In genomic region chr14:52069617-52070431, GRCh38 we compare ENCODE assay signal across 8 cellular contexts. TPM values are rescaled to one million over a fixed set of nuclear protein-coding genes. Genes with fewer than 3 reads are reported as not detected.
DNase-seq lines count a peak whose midpoint lies in the region; ATAC-seq, FAIRE-seq and TF ChIP-seq lines count a peak whose summit lies in the region.

No MANE protein-coding gene starts in this region.

- no peaks in the 10 kb centered on the region for H3K36me3 Mint-ChIP-seq in activated T-cell treated with anti-CD3 and anti-CD28 coated beads, Interleukin-2, amount 50 U/mL, for 4 hours (ENCODE audit: insufficient read depth)

- peaks cover 6% of the 10 kb centered on the region for H3K9me3 Mint-ChIP-seq in activated T-cell treated with anti-CD3 and anti-CD28 coated beads, Interleukin-2, amount 50 U/mL, for 4 hours

- 4 to 6% methylated on average over 18 to 31 of the region's 32 CpGs for WGBS in tibial nerve, 2 donors

- H3K9me3 ChIP-seq in lower lobe of right lung = no peaks in the 10 kb centered on the region
- no peaks in the 10 kb centered on the region for H3K9me3 ChIP-seq in tibial nerve

- ATAC-seq in activated T-cell treated with anti-CD3 and anti-CD28 coated beads, Interleukin-2, amount 50 U/mL, for 4 hours = no peak
- ATAC-seq in lower lobe of right lung = peak in 1 of 2 donors; percentile 24
- ATAC-seq in HG02970 (IDR thresholded peaks at IDR 0.05; ENCODE audit: low FRiP score, unreplicated experiment) = no peak
- no peak for ATAC-seq in HG03280 (IDR thresholded peaks at IDR 0.05; ENCODE audit: unreplicated experiment)

- intact Hi-C loops in lower lobe of right lung (cut with DNase I) = no loop called here

- H3K4me1 ChIP-seq in lower lobe of right lung (peaks cover 28% of the 10 kb centered on the region), tibial nerve (peaks cover 0 to 55% (median 10%) of the 10 kb centered on the region in 4 donors)

- H3K4me1 Mint-ChIP-seq in activated T-cell treated with anti-CD3 and anti-CD28 coated beads, Interleukin-2, amount 50 U/mL, for 4 hours (ENCODE audit: low read depth) = peaks cover 24% of the 10 kb centered on the region

- no peak for TF ChIP-seq EP300 in tibial nerve (IDR thresholded peaks at IDR 0.05)

- H3K27me3 Mint-ChIP-seq in activated T-cell treated with anti-CD3 and anti-CD28 coated beads, Interleukin-2, amount 50 U/mL, for 4 hours (ENCODE audit: low read depth) = peaks cover 46% of the 10 kb centered on the region

- peak overlapping the region; percentile 49 for H3K4me3 Mint-ChIP-seq in activated T-cell treated with anti-CD3 and anti-CD28 coated beads, Interleukin-2, amount 50 U/mL, for 4 hours

- H3K36me3 ChIP-seq in bronchial epithelial cell (ENCODE audit: control insufficient read depth, insufficient read depth, low read length) (no peaks in the 10 kb centered on the region), lower lobe of right lung (no peaks in the 10 kb centered on the region), tibial nerve (no peaks in the 10 kb centered on the region)

- H3K27ac ChIP-seq in lower lobe of right lung (peak overlapping the region; percentile 72), tibial nerve (peak overlapping the region; percentile 74 to 94 (median 88))

- peak overlapping the region; percentile 41 for H3K4me3 ChIP-seq in bronchial epithelial cell (ENCODE audit: low read depth, low read length)
- H3K4me3 ChIP-seq in lower lobe of right lung = peak overlapping the region; percentile 70
- peak overlapping the region; percentile 53 to 80 (median 64) for H3K4me3 ChIP-seq in tibial nerve

- no peak for TF ChIP-seq POLR2A in tibial nerve (IDR thresholded peaks at IDR 0.05)

- TF ChIP-seq CTCF in bronchial epithelial cell (IDR thresholded peaks at IDR 0.05; ENCODE audit: insufficient read depth, low read length, severe bottlenecking) (no peak), lower lobe of right lung (IDR thresholded peaks at IDR 0.05) (no peak), tibial nerve (IDR thresholded peaks at IDR 0.05) (no peak)

- no peak for FAIRE-seq in bronchial epithelial cell (lab: Jason Lieb, UNC)

- no peak for DNase-seq in activated T-cell treated with anti-CD3 and anti-CD28 coated beads, Interleukin-2, amount 50 U/mL, for 4 hours
- DNase-seq in activated T-cell treated with anti-CD3 and anti-CD28 coated beads for 4 hours (no peak), bronchial epithelial cell (ENCODE audit: low read depth) (no peak), lower lobe of right lung (no peak), tibial nerve (ENCODE audit: low spot score in 2 of 2) (peak in 1 of 2 donors; percentile 23), NCI-H526 treated with DMSO at 0.1 percent for 48 hours (lab: John Stamatoyannopoulos, UW) (no peak)

- H3K27me3 ChIP-seq in bronchial epithelial cell (ENCODE audit: control insufficient read depth, insufficient read depth, low read length) = peaks cover 19% of the 10 kb centered on the region
- peaks cover 33% of the 10 kb centered on the region for H3K27me3 ChIP-seq in lower lobe of right lung (ENCODE audit: low read depth)
- no peaks in the 10 kb centered on the region for H3K27me3 ChIP-seq in tibial nerve

RNA-seq across cellular contexts. Expression of gene NID2, which starts 1.0 kb away (rescaled TPM):
- under 1 TPM; 0.14 to 0.29 (median 0.20) TPM for total RNA-seq in activated T-cell treated with anti-CD3 and anti-CD28 coated beads, Interleukin-2, amount 50 U/mL, for 4 hours
- total RNA-seq in bronchial epithelial cell = 0.38 and 3.9 TPM in 2 replicates
- 14.6 TPM for total RNA-seq in lower lobe of right lung
- 10 to 100 TPM; 61.4 to 90.0 (median 79.4) TPM for total RNA-seq in tibial nerve
